ENCODE assay signal across 8 cellular contexts in the genomic region with DNA sequence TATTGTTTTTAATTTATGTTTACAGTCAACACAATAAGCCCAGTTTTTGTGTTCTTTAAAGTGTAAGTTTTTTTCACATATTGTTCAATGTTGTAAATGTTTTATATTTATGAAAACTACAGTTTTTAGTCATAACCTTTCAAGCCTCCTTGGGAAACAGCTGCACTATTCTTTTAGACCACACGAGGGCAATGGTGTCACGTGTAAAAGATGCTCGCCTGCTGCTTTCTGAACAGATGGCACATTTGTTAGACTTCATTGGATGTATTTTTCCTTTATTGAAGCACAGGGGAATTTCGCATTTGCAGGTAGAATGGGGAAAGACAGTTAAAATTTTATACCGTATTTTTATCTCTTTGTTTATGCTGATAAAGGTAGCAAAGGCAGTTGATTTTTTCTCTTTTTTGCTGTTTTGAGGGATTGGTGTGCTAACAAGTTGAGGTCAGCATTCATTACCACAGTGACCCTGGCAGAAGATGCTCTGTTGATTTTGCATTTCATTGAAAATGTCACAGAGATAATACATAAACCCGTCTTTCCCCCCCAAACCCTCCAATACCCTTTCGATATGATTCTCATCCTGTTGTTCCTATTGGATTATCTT. TPM values are rescaled to one million over a fixed set of nuclear protein-coding genes. Genes with fewer than 3 reads are reported as not detected.
DNase-seq lines count a peak whose midpoint lies in the region; ATAC-seq and TF ChIP-seq lines count a peak whose summit lies in the region.

No MANE protein-coding gene starts in this region.

- peak; percentile 46 for ATAC-seq in GM21737 (IDR thresholded peaks at IDR 0.05; ENCODE audit: unreplicated experiment)
- peak; percentile 92 for ATAC-seq in left lobe of liver
- ATAC-seq in GM18505 (IDR thresholded peaks at IDR 0.05; ENCODE audit: unreplicated experiment) = no peak

- no peak for TF ChIP-seq POLR2A in GM18505 (IDR thresholded peaks at IDR 0.05; ENCODE audit: borderline replicate concordance, extremely low read depth, insufficient read depth, insufficient read length)

- DNase-seq in EL (peak; percentile 60), NCI-H146 (lab: John Stamatoyannopoulos, UW) (peak; percentile 36), cerebellar cortex (ENCODE audit: low spot score) (peak; percentile 85), left lobe of liver (ENCODE audit: low spot score) (peak; percentile 54)
- peak; percentile 41 for DNase-seq in activated CD4-positive, alpha-beta T cell treated with anti-CD3 and anti-CD28 coated beads for 1 hour
- peak; percentile 29 to 51 (median 42) for DNase-seq in stimulated activated CD4-positive, alpha-beta T cell treated with anti-CD3 and anti-CD28 coated beads, TNF-alpha, amount 100 ng/mL, for 48 hours (ENCODE audit: low read depth in 3 of 3)

RNA-seq across cellular contexts. Expression of a gene that starts 59.0 kb away (rescaled TPM):
- 22.8 TPM for total RNA-seq in left lobe of liver
